In genomic region chr10:124739119-124739921, GRCh38 we compare ENCODE assay signal across 10 cellular contexts. TPM values are rescaled to one million over a fixed set of nuclear protein-coding genes. Genes with fewer than 3 reads are reported as not detected.
A peak's percentile ranks its signal among the peaks of the same experiment; 100 is the strongest.
DNase-seq lines count a peak whose midpoint lies in the region; ATAC-seq, FAIRE-seq and TF ChIP-seq lines count a peak whose summit lies in the region.
"Had no signal": no experiment of that assay in that cellular context is flagged by ENCODE, and none has a peak within 500 bp of the region (broad histone marks: within the 10 kb centered on the region; RNA-seq: fewer than 3 reads in every experiment).

No MANE protein-coding gene starts in this region.

- peak overlapping the region; percentile 90 for H3K4me2 ChIP-seq in OCI-LY7 (ENCODE audit: low read length)

- peaks cover 3% of the 10 kb centered on the region; the same call in 1 of the 2 replicates for H4K20me1 ChIP-seq in OCI-LY7 (ENCODE audit: insufficient read depth, low read length)

- no peak for FAIRE-seq in urothelium cell line (lab: Jason Lieb, UNC)

- no peaks in the 10 kb centered on the region for H3K27me3 ChIP-seq in CD4-positive, alpha-beta T cell (ENCODE audit: control insufficient read depth, insufficient read depth, low read length)
- no peaks in the 10 kb centered on the region for H3K27me3 ChIP-seq in esophagus (ENCODE audit: control insufficient read depth in 1 of 2, insufficient read depth in 2 of 2, low read length in 2 of 2)

- peaks cover 86% of the 10 kb centered on the region for H3K4me1 Mint-ChIP-seq in CD4-positive, alpha-beta T cell (ENCODE audit: low read depth)

- H3K79me2 ChIP-seq in OCI-LY7 (ENCODE audit: insufficient read depth, low read depth, low read length), result peaks cover 93% of the 10 kb centered on the region

- WGBS in esophagus, 2 donors, result 43 to 44% methylated on average over 13 of the region's 13 CpGs

- ATAC-seq in CD4-positive, alpha-beta T cell (ENCODE audit: poor library complexity), result no peak
- no peak for ATAC-seq in HG03159 (IDR thresholded peaks at IDR 0.05; ENCODE audit: unreplicated experiment)
- ATAC-seq: K562 had no signal

- no peak for DNase-seq in CD4-positive, alpha-beta T cell
- DNase-seq in OCI-LY7 (ENCODE audit: low spot score) (no peak), pons (ENCODE audit: low spot score) (peak; percentile 76), urothelium cell line (ENCODE audit: low spot score) (no peak), DMS79 treated with DMSO at 0.1 percent for 48 hours (lab: John Stamatoyannopoulos, UW) (no peak), AG08395 (ENCODE audit: low spot score) (no peak)

- POLR2A ChIA-PET in CD4-positive, alpha-beta T cell (lab: Charles Lee), result interaction anchor here (0.9 to 4.8 kb wide), 5 partner anchors 10 to 278 kb away, joined by 3 to 66 read pairs (median 50); partner anchors contain the start of gene LHPP
- POLR2A ChIA-PET in OCI-LY7 (lab: Charles Lee), result interaction anchor here (0.5 to 4.1 kb wide), 11 partner anchors 9 to 204 kb away, joined by 3 to 32 read pairs (median 3); no protein-coding TSS in a partner anchor

- peaks cover 11% of the 10 kb centered on the region for H3K36me3 Mint-ChIP-seq in CD4-positive, alpha-beta T cell (ENCODE audit: low read depth)

- H2AFZ ChIP-seq in OCI-LY7 (ENCODE audit: low read length), result no peak overlapping the region

- peak overlapping the region; percentile 60 for H3K27ac ChIP-seq in CD4-positive, alpha-beta T cell (ENCODE audit: low read depth, low read length)
- H3K27ac ChIP-seq in OCI-LY7 (ENCODE audit: low read depth, low read length, poor library complexity, severe bottlenecking) (peak overlapping the region; percentile 92), esophagus (ENCODE audit: low read depth in 2 of 2, low read length in 1 of 2) (peak overlapping the region; percentile 87 to 95)
- H3K27ac ChIP-seq: SK-N-MC had no signal

- H3K9me2 ChIP-seq in OCI-LY7 (ENCODE audit: insufficient read depth, low read length), result no peaks in the 10 kb centered on the region

- CTCF ChIA-PET in CD4-positive, alpha-beta T cell (lab: Charles Lee), result interaction anchor here (0.7 to 16.7 kb wide), 7 partner anchors 17 to 209 kb away, joined by 3 to 253 read pairs (median 20); no protein-coding TSS in a partner anchor
- CTCF ChIA-PET in OCI-LY7 (lab: Charles Lee; ENCODE audit: unreplicated experiment), result no interaction called here

- no peaks in the 10 kb centered on the region for H3K9me3 Mint-ChIP-seq in CD4-positive, alpha-beta T cell

- BruUV-seq in OCI-LY7 (replicated peaks; lab: Mats Ljungman, UMichigan), result TSS peak; percentile 25

- peak overlapping the region; percentile 95 for H3K4me3 ChIP-seq in OCI-LY7 (ENCODE audit: low read depth, low read length, poor library complexity, severe bottlenecking)
- H3K4me3 ChIP-seq in esophagus (ENCODE audit: low read depth in 1 of 2, low read length in 2 of 2), result no peak overlapping the region
- H3K4me3 ChIP-seq: K562 had no signal

- peak overlapping the region; percentile 88 for H3K27ac Mint-ChIP-seq in CD4-positive, alpha-beta T cell

- intact Hi-C loops in CD4-positive, alpha-beta T cell (cut with DNase I, micrococcal nuclease), result loop anchor here in 1 of 2 experiments (5.0 kb wide), 1 partner anchor 92 kb away; no protein-coding TSS in a partner anchor
- intact Hi-C loops in OCI-LY7 (cut with micrococcal nuclease; ENCODE audit: unreplicated experiment), result no loop called here

- peaks cover 32% of the 10 kb centered on the region; the same call in 1 of the 2 replicates for H3K36me3 ChIP-seq in OCI-LY7 (ENCODE audit: insufficient read depth, low read length)
- peaks cover 0 to 5% of the 10 kb centered on the region in 2 donors for H3K36me3 ChIP-seq in esophagus (ENCODE audit: control insufficient read depth in 2 of 2, insufficient read depth in 2 of 2, low read length in 1 of 2)

- H3K4me1 ChIP-seq in OCI-LY7 (ENCODE audit: insufficient read depth, low read length, poor library complexity, severe bottlenecking) (peaks cover 78% of the 10 kb centered on the region), esophagus (ENCODE audit: control insufficient read depth in 2 of 2, insufficient read depth in 2 of 2, low read length in 1 of 2) (peaks cover 23 to 36% of the 10 kb centered on the region in 2 donors)

- TF ChIP-seq CTCF in CD4-positive, alpha-beta T cell (IDR thresholded peaks at IDR 0.05), result no peak
- no peak for TF ChIP-seq CTCF in OCI-LY7 (conservative IDR thresholded peaks at IDR 0.05; ENCODE audit: low read length)

- H3K4me3 Mint-ChIP-seq in CD4-positive, alpha-beta T cell, result peak overlapping the region; percentile 99

- H3K9me3 ChIP-seq in CD4-positive, alpha-beta T cell (ENCODE audit: control insufficient read depth, low read length), result no peaks in the 10 kb centered on the region
- no peaks in the 10 kb centered on the region for H3K9me3 ChIP-seq in OCI-LY7 (ENCODE audit: low read length)
- no peaks in the 10 kb centered on the region for H3K9me3 ChIP-seq in esophagus (ENCODE audit: control insufficient read depth in 2 of 2, insufficient read depth in 1 of 2, low read depth in 1 of 2, low read length in 1 of 2)

- no peaks in the 10 kb centered on the region for H3K27me3 Mint-ChIP-seq in CD4-positive, alpha-beta T cell

RNA-seq across cellular contexts. Expression of gene FAM53B, which starts 4.9 kb away (rescaled TPM):
- total RNA-seq in CD4-positive, alpha-beta T cell, result 10 to 100 TPM; 32.9 to 33.6 TPM
- total RNA-seq in OCI-LY7 (2014; rRNA removed; shearing (Covaris generic)), result 37.6 and 56.6 TPM in 2 replicates
- 50.5 and 58.5 TPM in 2 replicates for total RNA-seq in OCI-LY7 (2022)
- polyA plus RNA-seq in esophagus, result 10 to 100 TPM in 1 of 2 donors, 1 to 10 TPM in 1; 9.0 to 16.8 TPM

RNA-seq across cellular contexts. Expression of gene EEF1AKMT2, which starts 52.4 kb away (rescaled TPM):
- total RNA-seq in CD4-positive, alpha-beta T cell, result 10 to 100 TPM; 14.4 to 16.7 TPM
- total RNA-seq in OCI-LY7 (2014; rRNA removed; shearing (Covaris generic)), result 27.5 and 37.7 TPM in 2 replicates
- total RNA-seq in OCI-LY7 (2022), result 32.4 and 35.0 TPM in 2 replicates
- 10 to 100 TPM in 1 of 2 donors, 1 to 10 TPM in 1; 7.1 to 15.3 TPM for polyA plus RNA-seq in esophagus
